23 cellular contexts compared by ENCODE assay signal in the genomic region with DNA sequence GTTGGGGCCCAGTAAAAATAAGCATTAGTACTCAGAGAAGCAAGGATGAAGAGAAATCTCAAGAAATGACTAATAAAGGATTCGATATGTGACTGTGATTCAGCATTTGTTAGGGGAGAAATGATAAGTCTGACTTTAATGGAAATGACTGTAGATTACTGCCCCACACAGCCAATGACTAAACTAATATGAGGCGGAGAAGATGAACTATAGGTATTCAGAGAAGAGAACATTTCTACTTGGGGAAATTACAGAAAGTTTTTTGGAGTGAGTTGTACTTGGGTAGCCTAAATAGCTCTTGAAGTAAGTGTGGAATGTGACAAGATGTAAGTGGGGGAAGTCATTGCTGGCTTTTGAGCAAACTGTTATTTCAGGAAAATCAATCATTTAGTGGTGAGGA.
DNase-seq lines count a peak whose midpoint lies in the region; ATAC-seq and TF ChIP-seq lines count a peak whose summit lies in the region.
"Had no signal": no experiment of that assay in that cellular context is flagged by ENCODE, and none has a peak within 500 bp of the region (broad histone marks: within the 10 kb centered on the region; RNA-seq: fewer than 3 reads in every experiment).

No MANE protein-coding gene starts in this region.

- H3K4me3 ChIP-seq in fibroblast of the aortic adventitia (ENCODE audit: low read depth, low read length), result no peak overlapping the region
- H3K4me3 ChIP-seq: psoas muscle, vagina had no signal

- DNase-seq in A172 (ENCODE audit: low spot score) (peak; percentile 30), HS-27A (ENCODE audit: low read depth) (peak; percentile 51), fibroblast of the aortic adventitia (ENCODE audit: low read depth) (peak; percentile 2), NCI-H446 treated with DMSO at 0.1 percent for 48 hours (lab: John Stamatoyannopoulos, UW) (no peak)
- no peak for DNase-seq in stimulated activated CD4-positive, alpha-beta T cell treated with anti-CD3 and anti-CD28 coated beads, Interleukin-1b, Interleukin-23, amount 100 ng/mL, for 48 hours
- no peak for DNase-seq in stimulated activated CD4-positive, alpha-beta T cell treated with anti-CD3 and anti-CD28 coated beads, Interleukin-4, amount 100 ng/mL, for 24 hours
- DNase-seq: activated gamma-delta T cell treated with Interleukin-2 at 50 U/mL for 16 hours; amygdala; cerebellar nuclear complex; DMS153; effector CD4-positive, alpha-beta T cell; GF-D8; midbrain; NCI-H1048; NCI-H2081; NCI-H524 treated with DMSO at 0.1 percent for 48 hours; psoas muscle; SHP77 had no signal

- no peak for TF ChIP-seq CTCF in fibroblast of the aortic adventitia (IDR thresholded peaks at IDR 0.05; ENCODE audit: insufficient read depth, low read length)

- peak; percentile 46 for ATAC-seq in GM19372 (IDR thresholded peaks at IDR 0.05; ENCODE audit: low read depth, unreplicated experiment)
- ATAC-seq in GM18861 (IDR thresholded peaks at IDR 0.05; ENCODE audit: unreplicated experiment), result no peak
- ATAC-seq: esophagus mucosa, left lobe of liver, psoas muscle had no signal

Comparison
In these comparisons a context has a peak if more than half of its experiments do, and no peak if none do; other contexts are left out.
1. DNase-seq: peak in A172 (single experiment), HS-27A (single experiment) and fibroblast of the aortic adventitia (single experiment); none in stimulated activated CD4-positive, alpha-beta T cell treated with anti-CD3 and anti-CD28 coated beads, Interleukin-1b, Interleukin-23, amount 100 ng/mL, for 48 hours (single experiment), stimulated activated CD4-positive, alpha-beta T cell treated with anti-CD3 and anti-CD28 coated beads, Interleukin-4, amount 100 ng/mL, for 24 hours (single experiment) and NCI-H446 treated with DMSO at 0.1 percent for 48 hours (single experiment).